In the genomic region with DNA sequence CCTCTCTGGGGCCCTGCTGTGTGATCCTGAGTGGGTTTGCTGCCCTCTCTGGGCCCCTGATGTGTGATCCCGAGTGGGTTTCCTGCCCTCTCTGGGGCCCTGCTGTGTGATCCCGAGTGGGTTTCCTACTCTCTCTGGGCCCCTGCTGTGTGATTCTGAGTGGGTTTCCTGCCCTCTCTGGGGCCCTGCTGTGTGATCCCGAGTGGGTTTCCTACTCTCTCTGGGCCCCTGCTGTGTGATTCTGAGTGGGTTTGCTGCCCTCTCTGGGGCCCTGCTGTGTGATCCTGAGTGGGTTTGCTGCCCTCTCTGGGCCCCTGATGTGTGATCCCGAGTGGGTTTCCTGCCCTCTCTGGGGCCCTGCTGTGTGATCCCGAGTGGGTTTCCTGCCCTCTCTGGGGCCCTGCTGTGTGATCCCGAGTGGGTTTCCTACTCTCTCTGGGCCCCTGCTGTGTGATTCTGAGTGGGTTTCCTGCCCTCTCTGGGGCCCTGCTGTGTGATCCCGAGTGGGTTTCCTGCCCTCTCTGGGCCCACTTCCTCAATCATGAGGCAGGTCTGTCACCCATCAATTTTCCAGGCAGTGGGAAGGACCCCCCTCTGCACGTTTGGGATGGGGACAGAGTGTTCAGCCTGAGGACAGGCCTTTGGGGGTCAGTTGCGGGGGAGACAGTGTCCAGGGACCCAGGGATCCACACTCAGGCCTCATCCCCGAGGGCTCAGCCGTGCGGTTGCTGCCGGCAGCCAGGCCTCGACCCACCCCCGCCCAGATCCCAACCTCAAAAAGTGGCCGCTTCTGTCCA, we compare ENCODE assay signal across 2 cellular contexts.
TF ChIP-seq lines count a peak whose summit lies in the region.

No MANE protein-coding gene starts in this region.

TF ChIP-seq in HEK293, 187 proteins besides CTCF, POLR2A, EP300 and RAD21:
- TF ChIP-seq PRDM4 (tag by site-specific recombination; IDR thresholded peaks at IDR 0.05) = peak; percentile 40; the same call in 1 of the 2 replicates
- peak; percentile 90 for TF ChIP-seq ZNF768 (tag by site-specific recombination; IDR thresholded peaks at IDR 0.05)
TF ChIP-seq in HEK293: peak in this region for 2; not testable (repeated sequence) for 185.

TF ChIP-seq in K562, 482 proteins besides CTCF, POLR2A, EP300 and RAD21:
- peak in 1 of 2 experiments; percentile 74 for TF ChIP-seq AFF1 (IDR thresholded peaks at IDR 0.05; ENCODE audit: low read depth in 1 of 2, partially characterized antibody in 2 of 2)
- TF ChIP-seq ZFP36 (IDR thresholded peaks at IDR 0.05; ENCODE audit: low read depth, low read length, partially characterized antibody) = peak; percentile 78
- peak; percentile 29 for TF ChIP-seq EGR1 (conservative IDR thresholded peaks at IDR 0.05)
- TF ChIP-seq CBX1 (IDR thresholded peaks at IDR 0.05; ENCODE audit: low read depth) = 0 out of 2 replicates have a peak, but pooled peaks have one; percentile 19
- TF ChIP-seq ADNP (tag; IDR thresholded peaks at IDR 0.05) = peak; percentile 92
- TF ChIP-seq SMARCA5 (IDR thresholded peaks at IDR 0.05) = peak; percentile 99
- peak; percentile 85 for TF ChIP-seq RBM25 (IDR thresholded peaks at IDR 0.05; ENCODE audit: low read depth, low read length, severe bottlenecking)
- TF ChIP-seq SPI1 (IDR thresholded peaks at IDR 0.05; ENCODE audit: borderline replicate concordance, low read depth, low read length) = peak; percentile 45; the same call in 1 of the 2 replicates
- TF ChIP-seq KDM1A (IDR thresholded peaks at IDR 0.05) = peak in 1 of 2 experiments; percentile 67; a peak in 2 of 4 replicates
- TF ChIP-seq, protein P1, sequence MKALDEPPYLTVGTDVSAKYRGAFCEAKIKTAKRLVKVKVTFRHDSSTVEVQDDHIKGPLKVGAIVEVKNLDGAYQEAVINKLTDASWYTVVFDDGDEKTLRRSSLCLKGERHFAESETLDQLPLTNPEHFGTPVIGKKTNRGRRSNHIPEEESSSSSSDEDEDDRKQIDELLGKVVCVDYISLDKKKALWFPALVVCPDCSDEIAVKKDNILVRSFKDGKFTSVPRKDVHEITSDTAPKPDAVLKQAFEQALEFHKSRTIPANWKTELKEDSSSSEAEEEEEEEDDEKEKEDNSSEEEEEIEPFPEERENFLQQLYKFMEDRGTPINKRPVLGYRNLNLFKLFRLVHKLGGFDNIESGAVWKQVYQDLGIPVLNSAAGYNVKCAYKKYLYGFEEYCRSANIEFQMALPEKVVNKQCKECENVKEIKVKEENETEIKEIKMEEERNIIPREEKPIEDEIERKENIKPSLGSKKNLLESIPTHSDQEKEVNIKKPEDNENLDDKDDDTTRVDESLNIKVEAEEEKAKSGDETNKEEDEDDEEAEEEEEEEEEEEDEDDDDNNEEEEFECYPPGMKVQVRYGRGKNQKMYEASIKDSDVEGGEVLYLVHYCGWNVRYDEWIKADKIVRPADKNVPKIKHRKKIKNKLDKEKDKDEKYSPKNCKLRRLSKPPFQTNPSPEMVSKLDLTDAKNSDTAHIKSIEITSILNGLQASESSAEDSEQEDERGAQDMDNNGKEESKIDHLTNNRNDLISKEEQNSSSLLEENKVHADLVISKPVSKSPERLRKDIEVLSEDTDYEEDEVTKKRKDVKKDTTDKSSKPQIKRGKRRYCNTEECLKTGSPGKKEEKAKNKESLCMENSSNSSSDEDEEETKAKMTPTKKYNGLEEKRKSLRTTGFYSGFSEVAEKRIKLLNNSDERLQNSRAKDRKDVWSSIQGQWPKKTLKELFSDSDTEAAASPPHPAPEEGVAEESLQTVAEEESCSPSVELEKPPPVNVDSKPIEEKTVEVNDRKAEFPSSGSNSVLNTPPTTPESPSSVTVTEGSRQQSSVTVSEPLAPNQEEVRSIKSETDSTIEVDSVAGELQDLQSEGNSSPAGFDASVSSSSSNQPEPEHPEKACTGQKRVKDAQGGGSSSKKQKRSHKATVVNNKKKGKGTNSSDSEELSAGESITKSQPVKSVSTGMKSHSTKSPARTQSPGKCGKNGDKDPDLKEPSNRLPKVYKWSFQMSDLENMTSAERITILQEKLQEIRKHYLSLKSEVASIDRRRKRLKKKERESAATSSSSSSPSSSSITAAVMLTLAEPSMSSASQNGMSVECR (CRISPR knock-in tag; IDR thresholded peaks at IDR 0.05) = peak; percentile 17; the same call in 1 of the 2 replicates
- TF ChIP-seq HDAC2 (IDR thresholded peaks at IDR 0.05) = 0 out of 2 replicates have a peak, but pooled peaks have one; percentile 58
- TF ChIP-seq TEAD1 (CRISPR knock-in tag; IDR thresholded peaks at IDR 0.05) = peak in 1 of 2 experiments; percentile 10; a peak in 1 of 4 replicates
- TF ChIP-seq BRD9 (IDR thresholded peaks at IDR 0.05; ENCODE audit: low read depth, partially characterized antibody) = peak; percentile 100
- TF ChIP-seq BCOR (IDR thresholded peaks at IDR 0.05) = peak; percentile 83
- TF ChIP-seq PTBP1 (IDR thresholded peaks at IDR 0.05; ENCODE audit: low read depth, low read length) = peak; percentile 70; the same call in 1 of the 2 replicates
